In genomic region chr2:151765760-151766159, GRCh38 we compare ENCODE assay signal across 11 cellular contexts. TPM values are rescaled to one million over a fixed set of nuclear protein-coding genes. Genes with fewer than 3 reads are reported as not detected.
A peak's percentile ranks its signal among the peaks of the same experiment; 100 is the strongest.
DNase-seq lines count a peak whose midpoint lies in the region; ATAC-seq and TF ChIP-seq lines count a peak whose summit lies in the region.
"Had no signal": no experiment of that assay in that cellular context is flagged by ENCODE, and none has a peak within 500 bp of the region (broad histone marks: within the 10 kb centered on the region; RNA-seq: fewer than 3 reads in every experiment).

No MANE protein-coding gene starts in this region.

- POLR2A ChIA-PET in MCF 10A (lab: Yijun Ruan, JAX) = interaction anchor here (0.7 kb wide), 1 partner anchor 260 kb away, joined by 3 read pairs; no protein-coding TSS in a partner anchor

- peak overlapping the region; percentile 93 for H3K27ac Mint-ChIP-seq in nephron progenitor cell
- H3K27ac Mint-ChIP-seq in MCF 10A (ENCODE audit: low read depth, unreplicated experiment) = no peak overlapping the region

- no TSS peak for BruUV-seq in MCF 10A (replicated peaks; lab: Mats Ljungman, UMichigan)

- DNase-seq in UCSD-AML1 (lab: John Stamatoyannopoulos, UW; ENCODE audit: unreplicated experiment) = peak; percentile 29
- DNase-seq in nephron progenitor cell = peak; percentile 62
- no peak for DNase-seq in caudate nucleus (lab: John Stamatoyannopoulos, UW)
- no peak for DNase-seq in DMS114 treated with DMSO at 0.1 percent for 48 hours (lab: John Stamatoyannopoulos, UW; ENCODE audit: unreplicated experiment)
- DNase-seq in MCF 10A (ENCODE audit: unreplicated experiment) = no peak
- DNase-seq: activated CD4-positive, alpha-beta T cell treated with anti-CD3 and anti-CD28 coated beads, Interleukin-2, amount 50 U/mL, for 48 hours; NCI-H82; tibial artery had no signal

- peaks cover 3% of the 10 kb centered on the region for H3K9me3 Mint-ChIP-seq in nephron progenitor cell
- no peaks in the 10 kb centered on the region for H3K9me3 Mint-ChIP-seq in MCF 10A (ENCODE audit: unreplicated experiment)

- CTCF ChIA-PET in MCF 10A (lab: Yijun Ruan, JAX) = interaction anchor here (1.1 to 2.5 kb wide), 2 partner anchors 238 to 260 kb away, joined by 3 to 12 read pairs; no protein-coding TSS in a partner anchor

- intact Hi-C loops in MCF 10A (cut with micrococcal nuclease) = no loop called here

- H3K4me3 Mint-ChIP-seq in nephron progenitor cell (peak overlapping the region; percentile 42), MCF 10A (ENCODE audit: unreplicated experiment) (no peak overlapping the region)

- H3K4me1 Mint-ChIP-seq in nephron progenitor cell = peaks cover 55% of the 10 kb centered on the region
- no peaks in the 10 kb centered on the region for H3K4me1 Mint-ChIP-seq in MCF 10A (ENCODE audit: insufficient read depth, unreplicated experiment)

- no peak overlapping the region for H3K27ac ChIP-seq in caudate nucleus (ENCODE audit: low read depth, low read length)
- H3K27ac ChIP-seq: KMS-11, tibial artery had no signal

- H3K36me3 Mint-ChIP-seq in nephron progenitor cell (ENCODE audit: low read depth) (peaks cover 21% of the 10 kb centered on the region), MCF 10A (ENCODE audit: insufficient read depth, unreplicated experiment) (no peaks in the 10 kb centered on the region)

- peak; percentile 44 for ATAC-seq in GM18907 (IDR thresholded peaks at IDR 0.05; ENCODE audit: unreplicated experiment)
- peak; percentile 30 for ATAC-seq in HG02870 (IDR thresholded peaks at IDR 0.05; ENCODE audit: unreplicated experiment)

- no peaks in the 10 kb centered on the region for H3K27me3 Mint-ChIP-seq in nephron progenitor cell (ENCODE audit: low read depth, poor library complexity)
- no peaks in the 10 kb centered on the region for H3K27me3 Mint-ChIP-seq in MCF 10A (ENCODE audit: insufficient read depth, unreplicated experiment)

- TF ChIP-seq CTCF in nephron progenitor cell (IDR thresholded peaks at IDR 0.05) = no peak
- no peak for TF ChIP-seq CTCF in MCF 10A (IDR thresholded peaks at IDR 0.05; ENCODE audit: unreplicated experiment)

RNA-seq across cellular contexts. Expression of gene NEB, which starts 31.5 kb away (rescaled TPM):
- 0.33 and 1.2 TPM in 2 replicates for total RNA-seq in MCF 10A (2022)

Comparison
In these comparisons a context has a peak if more than half of its experiments do, and no peak if none do; other contexts are left out.
1. DNase-seq: peak in UCSD-AML1 (single experiment) and nephron progenitor cell (single experiment); none in caudate nucleus (0 of 61), DMS114 treated with DMSO at 0.1 percent for 48 hours (single experiment) and MCF 10A (single experiment).